In the genomic region with DNA sequence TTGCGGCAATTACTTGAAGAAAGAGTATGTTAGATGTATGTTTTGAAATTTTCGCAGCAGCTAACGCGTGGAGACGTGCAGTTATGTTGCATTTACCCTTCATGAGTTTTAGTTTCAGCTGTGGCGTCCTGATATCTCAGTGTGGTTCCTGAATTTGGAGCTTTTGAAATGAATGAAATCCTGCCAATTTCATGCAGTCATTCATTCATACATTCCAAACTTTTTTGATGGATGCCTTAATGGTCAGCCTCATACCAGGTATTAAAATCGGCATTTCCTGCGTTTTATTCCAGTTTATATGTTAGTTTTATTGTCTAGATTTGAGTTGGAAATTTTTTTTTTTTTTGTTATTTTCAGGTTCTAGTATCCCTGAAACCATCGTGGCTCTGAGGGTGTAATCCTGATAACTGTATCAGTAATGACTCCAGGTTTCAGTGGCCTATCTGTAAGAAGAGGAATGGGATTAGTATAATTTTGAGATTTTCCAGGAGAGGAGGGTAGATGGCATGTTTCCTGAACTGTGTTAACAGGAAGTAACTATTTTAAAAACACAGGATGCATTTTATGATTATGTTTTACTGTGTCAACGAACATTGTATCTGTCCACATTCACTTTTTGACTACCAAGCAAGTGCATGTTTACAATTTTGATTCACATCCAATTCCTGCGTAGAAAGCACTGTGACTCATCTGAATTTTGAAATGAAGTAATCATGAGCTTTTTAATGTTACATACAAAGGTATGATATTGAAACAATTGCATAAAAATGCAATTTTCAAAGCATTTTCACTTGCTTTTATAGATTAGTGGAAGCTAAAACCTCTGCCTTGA, we compare ENCODE assay signal across 8 cellular contexts. TPM values are rescaled to one million over a fixed set of nuclear protein-coding genes. Genes with fewer than 3 reads are reported as not detected.
DNase-seq lines count a peak whose midpoint lies in the region; ATAC-seq and TF ChIP-seq lines count a peak whose summit lies in the region.

No MANE protein-coding gene starts in this region.

- no peaks in the 10 kb centered on the region for H3K9me3 Mint-ChIP-seq in activated CD4-positive, alpha-beta T cell treated with anti-CD3 and anti-CD28 coated beads for 36 hours (ENCODE audit: low read depth)
- H3K9me3 Mint-ChIP-seq in naive B cell, result no peaks in the 10 kb centered on the region

- intact Hi-C loops in activated CD4-positive, alpha-beta T cell treated with anti-CD3 and anti-CD28 coated beads for 36 hours (cut with DNase I, micrococcal nuclease), result loop anchor here (1.0 to 5.0 kb wide), 11 partner anchors 63 to 1638 kb away; a partner anchor contains a TSS

- H3K27me3 ChIP-seq in duodenal mucosa (ENCODE audit: control insufficient read depth in 1 of 2, insufficient read depth in 2 of 2, low read length in 2 of 2), result no peaks in the 10 kb centered on the region

- H3K4me1 ChIP-seq in duodenal mucosa (ENCODE audit: control insufficient read depth in 1 of 2, insufficient read depth in 2 of 2, low read length in 2 of 2), result peaks cover 14% of the 10 kb centered on the region in 2 donors

- no peak for TF ChIP-seq POLR2A in GM18505 (IDR thresholded peaks at IDR 0.05; ENCODE audit: borderline replicate concordance, extremely low read depth, insufficient read depth, insufficient read length)

- CTCF ChIA-PET in activated CD4-positive, alpha-beta T cell treated with anti-CD3 and anti-CD28 coated beads for 36 hours (lab: Charles Lee), result interaction anchor here (0.5 to 2.4 kb wide), 7 partner anchors 17 to 385 kb away, joined by 3 to 24 read pairs (median 3); a partner anchor contains a TSS

- peak overlapping the region; percentile 86 for H3K4me3 Mint-ChIP-seq in activated CD4-positive, alpha-beta T cell treated with anti-CD3 and anti-CD28 coated beads for 36 hours
- peak overlapping the region; percentile 86 to 98 (median 95) for H3K4me3 Mint-ChIP-seq in naive B cell

- no peaks in the 10 kb centered on the region for H3K36me3 Mint-ChIP-seq in activated CD4-positive, alpha-beta T cell treated with anti-CD3 and anti-CD28 coated beads for 36 hours (ENCODE audit: low read depth)
- no peaks in the 10 kb centered on the region for H3K36me3 Mint-ChIP-seq in naive B cell

- no peaks in the 10 kb centered on the region for H3K36me3 ChIP-seq in duodenal mucosa (ENCODE audit: control insufficient read depth in 1 of 2, insufficient read depth in 2 of 2, low read length in 2 of 2)

- peak; percentile 10 for ATAC-seq in activated CD4-positive, alpha-beta T cell treated with anti-CD3 and anti-CD28 coated beads for 36 hours
- ATAC-seq in naive B cell (ENCODE audit: low read depth in 2 of 2), result peak in 1 of 2 donors; percentile 1
- ATAC-seq in GM18505 (IDR thresholded peaks at IDR 0.05; ENCODE audit: unreplicated experiment), result no peak

- no peaks in the 10 kb centered on the region for H3K9me3 ChIP-seq in duodenal mucosa (ENCODE audit: control insufficient read depth in 1 of 2, low read length in 2 of 2)

- H3K4me3 ChIP-seq in duodenal mucosa (ENCODE audit: low read depth in 1 of 2, low read length in 2 of 2), result peak overlapping the region; percentile 92 to 95

- POLR2A ChIA-PET in activated CD4-positive, alpha-beta T cell treated with anti-CD3 and anti-CD28 coated beads for 36 hours (lab: Charles Lee), result interaction anchor here (0.6 to 2.3 kb wide), 8 partner anchors 25 to 686 kb away, joined by 3 to 26 read pairs (median 4); a partner anchor contains a TSS

- DNase-seq in activated CD4-positive, alpha-beta T cell treated with anti-CD3 and anti-CD28 coated beads for 36 hours, result no peak
- no peak for DNase-seq in activated CD4-positive, alpha-beta T cell treated with anti-CD3 and anti-CD28 coated beads, Interleukin-2, amount 50 U/mL, for 1 hour
- peak; percentile 34 for DNase-seq in NCI-H69 (lab: John Stamatoyannopoulos, UW)
- DNase-seq in naive B cell, result no peak
- no peak for DNase-seq in foreskin melanocyte
- no peak for DNase-seq in Kasumi-1 (lab: John Stamatoyannopoulos, UW)

- H3K27ac Mint-ChIP-seq in activated CD4-positive, alpha-beta T cell treated with anti-CD3 and anti-CD28 coated beads for 36 hours, result peak overlapping the region; percentile 74
- peak overlapping the region; percentile 4 to 83 (median 70) for H3K27ac Mint-ChIP-seq in naive B cell

- H3K4me1 Mint-ChIP-seq in activated CD4-positive, alpha-beta T cell treated with anti-CD3 and anti-CD28 coated beads for 36 hours, result peaks cover 27% of the 10 kb centered on the region
- peaks cover 17 to 22% (median 18%) of the 10 kb centered on the region in 3 donors for H3K4me1 Mint-ChIP-seq in naive B cell

- no peaks in the 10 kb centered on the region for H3K27me3 Mint-ChIP-seq in activated CD4-positive, alpha-beta T cell treated with anti-CD3 and anti-CD28 coated beads for 36 hours
- no peaks in the 10 kb centered on the region for H3K27me3 Mint-ChIP-seq in naive B cell

- H3K9ac ChIP-seq in duodenal mucosa (ENCODE audit: low read depth in 1 of 2, low read length in 2 of 2), result peak overlapping the region; percentile 76 to 93

- peak overlapping the region; percentile 82 for H3K27ac ChIP-seq in duodenal mucosa (ENCODE audit: low read depth, low read length)

RNA-seq across cellular contexts. Expression of a gene that starts 1.0 kb away (rescaled TPM):
- 10 to 100 TPM; 32.5 to 34.3 TPM for total RNA-seq in activated CD4-positive, alpha-beta T cell treated with anti-CD3 and anti-CD28 coated beads for 36 hours
- 1 to 10 TPM; 3.0 to 9.2 (median 5.5) TPM for polyA plus RNA-seq in naive B cell (ENCODE audit: low read depth in 6 of 6)
